In genomic region chr9:136532799-136533774, GRCh38 we compare ENCODE assay signal across 8 cellular contexts. TPM values are rescaled to one million over a fixed set of nuclear protein-coding genes. Genes with fewer than 3 reads are reported as not detected.
DNase-seq lines count a peak whose midpoint lies in the region; TF ChIP-seq lines count a peak whose summit lies in the region.

No MANE protein-coding gene starts in this region.

- intact Hi-C loops in lower leg skin (cut with DNase I; ENCODE audit: low total_unique reads) = no loop called here

- peaks cover 17% of the 10 kb centered on the region for H3K27me3 ChIP-seq in BE2C

- TF ChIP-seq POLR2A in lower leg skin (IDR thresholded peaks at IDR 0.05) = no peak

- 57 to 60% methylated on average over 19 to 22 of the region's 35 CpGs for WGBS in lower leg skin, 2 donors

- in situ Hi-C loops in GM13976 (cut with MboI; ENCODE audit: low sequenced_read_pairs, unreplicated experiment) = no loop called here

- H3K4me1 ChIP-seq in BE2C = no peaks in the 10 kb centered on the region

- TF ChIP-seq CTCF in GM13976 (IDR thresholded peaks at IDR 0.05; ENCODE audit: borderline replicate concordance, control extremely low read depth, extremely low read depth, insufficient read depth, missing control alignments) (no peak), epithelial cell of esophagus (IDR thresholded peaks at IDR 0.05; ENCODE audit: insufficient read depth, low read depth, low read length, missing control alignments) (no peak), BE2C (IDR thresholded peaks at IDR 0.05; ENCODE audit: low read depth, low read length) (no peak), lower leg skin (IDR thresholded peaks at IDR 0.05) (no peak)

- DNase-seq in GM13976 (ENCODE audit: low spot score) (peak; percentile 77), epithelial cell of esophagus (ENCODE audit: low read depth) (no peak), NCI-H748 (lab: John Stamatoyannopoulos, UW; ENCODE audit: unreplicated experiment) (no peak), BE2C (no peak), DMS 273 (lab: John Stamatoyannopoulos, UW; ENCODE audit: unreplicated experiment) (no peak), lower leg skin (ENCODE audit: low spot score in 2 of 2) (no peak)
- peak; percentile 72 to 77 for DNase-seq in activated CD4-positive, alpha-beta T cell treated with anti-CD3 and anti-CD28 coated beads, Interleukin-2, amount 50 U/mL, for 4 hours
- DNase-seq in stimulated activated CD4-positive, alpha-beta T cell treated with anti-CD3 and anti-CD28 coated beads, Interleukin-4, amount 100 ng/mL, for 48 hours (ENCODE audit: low read depth in 2 of 2) = peak; percentile 57 to 70

- H3K36me3 ChIP-seq in BE2C = no peaks in the 10 kb centered on the region

- H3K4me3 ChIP-seq in epithelial cell of esophagus (ENCODE audit: low read length) (peak overlapping the region; percentile 15), BE2C (ENCODE audit: low read depth, low read length) (no peak overlapping the region), lower leg skin (ENCODE audit: low read depth, poor library complexity, severe bottlenecking) (no peak overlapping the region)

- no peaks in the 10 kb centered on the region for H3K9me3 ChIP-seq in BE2C

RNA-seq across cellular contexts. Expression of gene NOTCH1, which starts 12.8 kb away (rescaled TPM):
- polyA plus RNA-seq in BE2C (2012; ENCODE audit: insufficient read depth, insufficient read length, low read depth) = 0.91 TPM
- 10 to 100 TPM; 79.7 to 95.3 (median 82.8) TPM for total RNA-seq in lower leg skin

RNA-seq across cellular contexts. Expression of gene SEC16A, which starts 50.2 kb away (rescaled TPM):
- 70.2 TPM for polyA plus RNA-seq in BE2C (2012; ENCODE audit: insufficient read depth, insufficient read length, low read depth)
- 10 to 100 TPM; 58.4 to 77.8 (median 58.5) TPM for total RNA-seq in lower leg skin

Comparison
In these comparisons a context has a peak if more than half of its experiments do, and no peak if none do; other contexts are left out.
1. DNase-seq: peak in GM13976 (single experiment), activated CD4-positive, alpha-beta T cell treated with anti-CD3 and anti-CD28 coated beads, Interleukin-2, amount 50 U/mL, for 4 hours (2 of 2) and stimulated activated CD4-positive, alpha-beta T cell treated with anti-CD3 and anti-CD28 coated beads, Interleukin-4, amount 100 ng/mL, for 48 hours (2 of 2); none in epithelial cell of esophagus (single experiment), NCI-H748 (single experiment), BE2C (single experiment), DMS 273 (single experiment) and lower leg skin (0 of 2).